ENCODE assay signal across 8 cellular contexts in the genomic region with DNA sequence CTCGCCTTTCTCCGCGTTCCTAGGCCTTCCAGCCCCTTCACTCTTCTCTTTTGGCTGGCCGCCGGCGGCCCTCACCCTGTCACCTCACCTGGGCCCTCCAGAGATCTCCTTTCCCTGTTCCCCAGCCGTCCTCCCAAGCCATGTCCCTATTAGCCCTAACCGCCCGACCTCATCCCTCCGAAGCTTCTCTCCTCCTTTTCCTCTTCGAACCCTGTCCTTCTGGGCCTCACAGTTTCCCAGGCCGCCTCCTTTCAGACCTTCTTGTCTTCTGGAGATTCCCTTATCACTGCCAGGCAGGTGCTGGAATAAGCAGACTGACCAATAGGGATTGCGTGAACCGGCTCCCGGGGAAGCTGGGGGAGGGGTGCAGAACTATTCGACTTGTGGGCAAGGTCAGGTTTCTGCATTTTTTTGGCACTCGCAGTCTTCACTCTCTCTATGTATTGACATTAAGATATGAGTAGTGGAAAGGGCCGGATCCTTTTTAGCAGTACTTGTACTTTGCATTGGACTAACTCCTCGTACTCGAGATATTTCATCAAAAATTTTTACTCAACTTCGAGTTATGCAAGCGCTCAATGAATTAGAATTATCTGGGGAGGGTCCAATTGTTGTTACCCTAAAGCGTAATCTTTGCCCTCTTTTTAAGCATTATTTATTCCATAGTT. TPM values are rescaled to one million over a fixed set of nuclear protein-coding genes. Genes with fewer than 3 reads are reported as not detected.
DNase-seq lines count a peak whose midpoint lies in the region; ATAC-seq, FAIRE-seq and TF ChIP-seq lines count a peak whose summit lies in the region.

No MANE protein-coding gene starts in this region.

- FAIRE-seq in GM12892 (lab: Jason Lieb, UNC): peak; percentile 33

- POLR2A ChIA-PET in activated CD4-positive, alpha-beta memory T cell treated with anti-CD3 and anti-CD28 coated beads, Interleukin-2, amount 10 ng/mL, durations not matched to agents 7 days and 5 days (lab: Charles Lee): interaction anchor here (1.0 to 6.3 kb wide), 6 partner anchors 9 to 206 kb away, joined by 3 to 47 read pairs (median 4); a partner anchor contains a TSS

- ATAC-seq in HG02763 (IDR thresholded peaks at IDR 0.05; ENCODE audit: unreplicated experiment): no peak

- H3K27ac ChIP-seq in ACC112 (ENCODE audit: low read depth, low read length) (peak overlapping the region; percentile 87), esophagus muscularis mucosa (replicated peaks in 1 of 4) (peak overlapping the region; percentile 88 to 94 (median 93))

- WGBS in esophagus muscularis mucosa: 6% methylated on average over 23 of the region's 23 CpGs

- H3K36me3 ChIP-seq in ACC112 (ENCODE audit: insufficient read depth, low read length): no peaks in the 10 kb centered on the region
- H3K36me3 ChIP-seq in esophagus muscularis mucosa: no peaks in the 10 kb centered on the region
- no peaks in the 10 kb centered on the region for H3K36me3 ChIP-seq in mucosa of stomach (ENCODE audit: control insufficient read depth, insufficient read depth, low read length)

- peaks cover 34% of the 10 kb centered on the region for H3K4me1 Mint-ChIP-seq in activated CD4-positive, alpha-beta memory T cell treated with anti-CD3 and anti-CD28 coated beads, Interleukin-2, amount 10 ng/mL, durations not matched to agents 7 days and 5 days
- H3K4me1 Mint-ChIP-seq in type B pancreatic cell (ENCODE audit: unreplicated experiment): peaks cover 13% of the 10 kb centered on the region

- peaks cover 7% of the 10 kb centered on the region for H3K4me1 ChIP-seq in ACC112 (ENCODE audit: control insufficient read depth, insufficient read depth, low read length, unreplicated experiment)
- peaks cover 27 to 59% (median 41%) of the 10 kb centered on the region in 4 donors for H3K4me1 ChIP-seq in esophagus muscularis mucosa
- peaks cover 9% of the 10 kb centered on the region for H3K4me1 ChIP-seq in mucosa of stomach (ENCODE audit: control insufficient read depth, insufficient read depth, low read length)

- intact Hi-C loops in esophagus muscularis mucosa (cut with DNase I): no loop called here

- no peaks in the 10 kb centered on the region for H3K27me3 ChIP-seq in ACC112 (ENCODE audit: insufficient read depth, low read length)
- H3K27me3 ChIP-seq in esophagus muscularis mucosa: no peaks in the 10 kb centered on the region
- H3K27me3 ChIP-seq in mucosa of stomach (ENCODE audit: control insufficient read depth, insufficient read depth, low read length): no peaks in the 10 kb centered on the region

- H3K36me3 Mint-ChIP-seq in activated CD4-positive, alpha-beta memory T cell treated with anti-CD3 and anti-CD28 coated beads, Interleukin-2, amount 10 ng/mL, durations not matched to agents 7 days and 5 days (ENCODE audit: low read depth): peaks cover 7% of the 10 kb centered on the region
- no peaks in the 10 kb centered on the region for H3K36me3 Mint-ChIP-seq in type B pancreatic cell

- no peaks in the 10 kb centered on the region for H3K9me3 Mint-ChIP-seq in activated CD4-positive, alpha-beta memory T cell treated with anti-CD3 and anti-CD28 coated beads, Interleukin-2, amount 10 ng/mL, durations not matched to agents 7 days and 5 days
- H3K9me3 Mint-ChIP-seq in type B pancreatic cell: no peaks in the 10 kb centered on the region

- H3K4me3 Mint-ChIP-seq in activated CD4-positive, alpha-beta memory T cell treated with anti-CD3 and anti-CD28 coated beads, Interleukin-2, amount 10 ng/mL, durations not matched to agents 7 days and 5 days: peak overlapping the region; percentile 99
- H3K4me3 Mint-ChIP-seq in type B pancreatic cell: peak overlapping the region; percentile 99

- peak overlapping the region; percentile 94 for H3K4me3 ChIP-seq in ACC112 (ENCODE audit: low read depth, low read length)
- H3K4me3 ChIP-seq in esophagus muscularis mucosa: peak overlapping the region; percentile 84 to 97 (median 92)
- H3K4me3 ChIP-seq in mucosa of stomach (ENCODE audit: low read length): peak overlapping the region; percentile 55

- peak overlapping the region; percentile 90 for H2AFZ ChIP-seq in ACC112 (ENCODE audit: low read length, unreplicated experiment)

- no peak for DNase-seq in GM12892 (ENCODE audit: insufficient read length)
- DNase-seq in NCI-H1105 (lab: John Stamatoyannopoulos, UW): peak; percentile 14
- peak; percentile 24 for DNase-seq in activated CD4-positive, alpha-beta memory T cell treated with anti-CD3 and anti-CD28 coated beads, Interleukin-2, amount 10 ng/mL, durations not matched to agents 7 days and 5 days
- no peak for DNase-seq in esophagus muscularis mucosa (ENCODE audit: extremely low spot score)
- DNase-seq in type B pancreatic cell (ENCODE audit: extremely low spot score, unreplicated experiment): peak; percentile 73

- CTCF ChIA-PET in activated CD4-positive, alpha-beta memory T cell treated with anti-CD3 and anti-CD28 coated beads, Interleukin-2, amount 10 ng/mL, durations not matched to agents 7 days and 5 days (lab: Charles Lee): interaction anchor here (0.6 to 8.3 kb wide), 8 partner anchors 10 to 242 kb away, joined by 3 to 98 read pairs (median 5); a partner anchor contains a TSS

- peak overlapping the region; percentile 89 for H3K9ac ChIP-seq in mucosa of stomach (ENCODE audit: low read length)

- no peaks in the 10 kb centered on the region for H3K9me3 ChIP-seq in esophagus muscularis mucosa
- H3K9me3 ChIP-seq in mucosa of stomach (ENCODE audit: control insufficient read depth, low read length): no peaks in the 10 kb centered on the region

- TF ChIP-seq EP300 in esophagus muscularis mucosa (IDR thresholded peaks at IDR 0.05): no peak

- H3K27ac Mint-ChIP-seq in activated CD4-positive, alpha-beta memory T cell treated with anti-CD3 and anti-CD28 coated beads, Interleukin-2, amount 10 ng/mL, durations not matched to agents 7 days and 5 days: peak overlapping the region; percentile 82
- peak overlapping the region; percentile 96 for H3K27ac Mint-ChIP-seq in type B pancreatic cell

- H3K27me3 Mint-ChIP-seq in activated CD4-positive, alpha-beta memory T cell treated with anti-CD3 and anti-CD28 coated beads, Interleukin-2, amount 10 ng/mL, durations not matched to agents 7 days and 5 days: no peaks in the 10 kb centered on the region
- no peaks in the 10 kb centered on the region for H3K27me3 Mint-ChIP-seq in type B pancreatic cell

- H3K79me2 ChIP-seq in ACC112 (ENCODE audit: control insufficient read depth, insufficient read depth, low read length, unreplicated experiment): peaks cover 29% of the 10 kb centered on the region

- TF ChIP-seq POLR2A in GM12892 (IDR thresholded peaks at IDR 0.05; ENCODE audit: low read depth, low read length): no peak
- TF ChIP-seq POLR2A in esophagus muscularis mucosa (IDR thresholded peaks at IDR 0.05; ENCODE audit: low read depth): no peak

- no peak for TF ChIP-seq CTCF in esophagus muscularis mucosa (IDR thresholded peaks at IDR 0.05)
- no peak for TF ChIP-seq CTCF in type B pancreatic cell (conservative IDR thresholded peaks at IDR 0.05)

RNA-seq across cellular contexts. Expression of a gene that starts 0.7 kb away (rescaled TPM):
- 29.7 TPM for polyA plus RNA-seq in GM12892 (2012; ENCODE audit: missing spikeins)
- 10 to 100 TPM; 26.0 to 26.4 TPM for total RNA-seq in activated CD4-positive, alpha-beta memory T cell treated with anti-CD3 and anti-CD28 coated beads, Interleukin-2, amount 10 ng/mL, durations not matched to agents 7 days and 5 days
- total RNA-seq in esophagus muscularis mucosa: 10 to 100 TPM; 34.6 to 52.7 (median 43.1) TPM
- total RNA-seq in type B pancreatic cell (ENCODE audit: low replicate concordance): 24.3 and 26.2 TPM in 2 replicates

Comparison
In these comparisons a context has a peak if more than half of its experiments do, and no peak if none do; other contexts are left out.
1. DNase-seq: peak in NCI-H1105 (single experiment), activated CD4-positive, alpha-beta memory T cell treated with anti-CD3 and anti-CD28 coated beads, Interleukin-2, amount 10 ng/mL, durations not matched to agents 7 days and 5 days (single experiment) and type B pancreatic cell (single experiment); none in GM12892 (single experiment) and esophagus muscularis mucosa (single experiment).
2. Peak in every context shown above with its lines, with median percentiles within 50 percentile points of each other: H3K4me3 ChIP-seq.